Comparison of ENCODE assay signal across 18 cellular contexts in the genomic region with DNA sequence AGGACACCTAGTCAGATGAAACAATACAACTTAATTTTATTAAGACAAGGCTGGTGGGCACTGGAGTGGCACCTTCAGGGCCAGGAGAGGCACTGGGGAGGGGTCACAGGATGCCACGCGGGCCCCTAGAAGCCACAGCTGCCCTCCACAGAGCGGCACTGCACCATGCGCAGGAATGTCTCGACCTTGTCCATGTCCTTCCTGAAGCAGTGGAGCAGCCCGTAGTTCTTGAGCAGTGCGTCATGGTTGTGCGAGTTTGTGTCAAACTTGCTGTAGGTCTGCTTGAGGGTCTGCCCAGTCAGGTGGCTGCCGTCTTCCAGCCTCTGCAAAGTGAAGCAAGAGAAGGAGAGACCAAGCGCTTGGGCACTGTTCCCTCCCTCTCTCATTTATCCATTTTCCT. TPM values are rescaled to one million over a fixed set of nuclear protein-coding genes. Genes with fewer than 3 reads are reported as not detected.
"Had no signal": no experiment of that assay in that cellular context is flagged by ENCODE, and none has a peak within 500 bp of the region (broad histone marks: within the 10 kb centered on the region; RNA-seq: fewer than 3 reads in every experiment).

No MANE protein-coding gene starts in this region.

RNA-seq across cellular contexts. Expression of a gene that starts 1.5 kb away (rescaled TPM):
- total RNA-seq: activated CD4-positive, alpha-beta memory T cell treated with anti-CD3 and anti-CD28 coated beads for 36 hours; activated CD4-positive, alpha-beta T cell treated with anti-CD3 and anti-CD28 coated beads, Interleukin-2, amount 10 ng/mL, durations not matched to agents 24 days and 14 days; activated CD8-positive, alpha-beta memory T cell treated with anti-CD3 and anti-CD28 coated beads for 36 hours; activated CD8-positive, alpha-beta T cell treated with anti-CD3 and anti-CD28 coated beads for 36 hours; activated naive CD8-positive, alpha-beta T cell treated with anti-CD3 and anti-CD28 coated beads, Interleukin-2, amount 10 ng/mL, durations not matched to agents 7 days and 5 days; activated T-cell treated with anti-CD3 and anti-CD28 coated beads, Interleukin-2, amount 50 U/mL, for 4 hours; activated T-cell treated with anti-CD3 and anti-CD28 coated beads, Interleukin-2, amount 50 U/mL, for 72 hours; activated T-helper 1 cell treated with anti-CD3 and anti-CD28 coated beads, Interleukin-12 subunit alpha, Interleukin-12 subunit beta, Interleukin-2, Interleukin-4 antibody, amounts not matched to agents 30 ng/mL and 10 ng/mL and 1 ng/mL, durations not matched to agents 14 hours and 24 hours and 36 hours; ascending aorta; bronchial epithelial cell; cardiac muscle cell; T-cell; T-helper 1 cell treated with Interleukin-12 subunit alpha and Interleukin-12 subunit beta and Interleukin-4 antibody, amounts not matched to agents 30 ng/mL and 1 ng/mL, for 36 hours; T-helper 17 cell; T-helper 2 cell treated with Interferon-gamma antibody and Interleukin-4, amounts not matched to agents 100 ng/mL and 5 ng/mL, for 36 hours; WTC11 had no signal
- polyA plus RNA-seq: adipose tissue, cardiac muscle cell had no signal

RNA-seq across cellular contexts. Expression of a gene that starts 9.1 kb away (rescaled TPM):
- total RNA-seq: activated CD4-positive, alpha-beta T cell treated with anti-CD3 and anti-CD28 coated beads, Interleukin-2, amount 10 ng/mL, durations not matched to agents 24 days and 14 days; activated CD8-positive, alpha-beta memory T cell treated with anti-CD3 and anti-CD28 coated beads for 36 hours; activated CD8-positive, alpha-beta T cell treated with anti-CD3 and anti-CD28 coated beads for 36 hours; activated naive CD8-positive, alpha-beta T cell treated with anti-CD3 and anti-CD28 coated beads, Interleukin-2, amount 10 ng/mL, durations not matched to agents 7 days and 5 days; activated T-cell treated with anti-CD3 and anti-CD28 coated beads, Interleukin-2, amount 50 U/mL, for 4 hours; activated T-cell treated with anti-CD3 and anti-CD28 coated beads, Interleukin-2, amount 50 U/mL, for 72 hours; activated T-helper 1 cell treated with anti-CD3 and anti-CD28 coated beads, Interleukin-12 subunit alpha, Interleukin-12 subunit beta, Interleukin-2, Interleukin-4 antibody, amounts not matched to agents 30 ng/mL and 10 ng/mL and 1 ng/mL, durations not matched to agents 14 hours and 24 hours and 36 hours; ascending aorta; bronchial epithelial cell; cardiac muscle cell; T-cell; T-helper 1 cell treated with Interleukin-12 subunit alpha and Interleukin-12 subunit beta and Interleukin-4 antibody, amounts not matched to agents 30 ng/mL and 1 ng/mL, for 36 hours; T-helper 17 cell; T-helper 2 cell treated with Interferon-gamma antibody and Interleukin-4, amounts not matched to agents 100 ng/mL and 5 ng/mL, for 36 hours; WTC11 had no signal
- polyA plus RNA-seq: adipose tissue, cardiac muscle cell had no signal

RNA-seq across cellular contexts. Expression of a gene that starts 13.2 kb away (rescaled TPM):
- total RNA-seq: activated CD4-positive, alpha-beta memory T cell treated with anti-CD3 and anti-CD28 coated beads for 36 hours; activated CD4-positive, alpha-beta T cell treated with anti-CD3 and anti-CD28 coated beads, Interleukin-2, amount 10 ng/mL, durations not matched to agents 24 days and 14 days; activated CD8-positive, alpha-beta memory T cell treated with anti-CD3 and anti-CD28 coated beads for 36 hours; activated CD8-positive, alpha-beta T cell treated with anti-CD3 and anti-CD28 coated beads for 36 hours; activated naive CD8-positive, alpha-beta T cell treated with anti-CD3 and anti-CD28 coated beads, Interleukin-2, amount 10 ng/mL, durations not matched to agents 7 days and 5 days; activated T-cell treated with anti-CD3 and anti-CD28 coated beads, Interleukin-2, amount 50 U/mL, for 4 hours; activated T-cell treated with anti-CD3 and anti-CD28 coated beads, Interleukin-2, amount 50 U/mL, for 72 hours; activated T-helper 1 cell treated with anti-CD3 and anti-CD28 coated beads, Interleukin-12 subunit alpha, Interleukin-12 subunit beta, Interleukin-2, Interleukin-4 antibody, amounts not matched to agents 30 ng/mL and 10 ng/mL and 1 ng/mL, durations not matched to agents 14 hours and 24 hours and 36 hours; ascending aorta; bronchial epithelial cell; cardiac muscle cell; T-cell; T-helper 1 cell treated with Interleukin-12 subunit alpha and Interleukin-12 subunit beta and Interleukin-4 antibody, amounts not matched to agents 30 ng/mL and 1 ng/mL, for 36 hours; T-helper 2 cell treated with Interferon-gamma antibody and Interleukin-4, amounts not matched to agents 100 ng/mL and 5 ng/mL, for 36 hours; WTC11 had no signal
- polyA plus RNA-seq: adipose tissue, cardiac muscle cell had no signal

RNA-seq across cellular contexts. Expression of a gene that starts 22.5 kb away (rescaled TPM):
- total RNA-seq: ascending aorta, bronchial epithelial cell, cardiac muscle cell had no signal

RNA-seq across cellular contexts. Expression of a gene that starts 27.8 kb away (rescaled TPM):
- total RNA-seq: activated CD4-positive, alpha-beta memory T cell treated with anti-CD3 and anti-CD28 coated beads for 36 hours; activated CD4-positive, alpha-beta T cell treated with anti-CD3 and anti-CD28 coated beads, Interleukin-2, amount 10 ng/mL, durations not matched to agents 24 days and 14 days; activated CD8-positive, alpha-beta memory T cell treated with anti-CD3 and anti-CD28 coated beads for 36 hours; activated CD8-positive, alpha-beta T cell treated with anti-CD3 and anti-CD28 coated beads for 36 hours; activated naive CD8-positive, alpha-beta T cell treated with anti-CD3 and anti-CD28 coated beads, Interleukin-2, amount 10 ng/mL, durations not matched to agents 7 days and 5 days; activated T-cell treated with anti-CD3 and anti-CD28 coated beads, Interleukin-2, amount 50 U/mL, for 4 hours; activated T-cell treated with anti-CD3 and anti-CD28 coated beads, Interleukin-2, amount 50 U/mL, for 72 hours; activated T-helper 1 cell treated with anti-CD3 and anti-CD28 coated beads, Interleukin-12 subunit alpha, Interleukin-12 subunit beta, Interleukin-2, Interleukin-4 antibody, amounts not matched to agents 30 ng/mL and 10 ng/mL and 1 ng/mL, durations not matched to agents 14 hours and 24 hours and 36 hours; activated T-helper 17 cell treated with anti-CD3 and anti-CD28 coated beads, Interleukin-2, amount 50 U/mL, for 72 hours; ascending aorta; bronchial epithelial cell; cardiac muscle cell; T-cell; T-helper 1 cell treated with Interleukin-12 subunit alpha and Interleukin-12 subunit beta and Interleukin-4 antibody, amounts not matched to agents 30 ng/mL and 1 ng/mL, for 36 hours; T-helper 17 cell; T-helper 2 cell treated with Interferon-gamma antibody and Interleukin-4, amounts not matched to agents 100 ng/mL and 5 ng/mL, for 36 hours had no signal
- polyA plus RNA-seq: adipose tissue had no signal
